In genomic region chr12:27723212-27723611, GRCh38 we compare ENCODE assay signal across 16 cellular contexts. TPM values are rescaled to one million over a fixed set of nuclear protein-coding genes. Genes with fewer than 3 reads are reported as not detected.
A peak's percentile ranks its signal among the peaks of the same experiment; 100 is the strongest.
DNase-seq lines count a peak whose midpoint lies in the region; ATAC-seq and TF ChIP-seq lines count a peak whose summit lies in the region.
"Had no signal": no experiment of that assay in that cellular context is flagged by ENCODE, and none has a peak within 500 bp of the region (broad histone marks: within the 10 kb centered on the region; RNA-seq: fewer than 3 reads in every experiment).

No MANE protein-coding gene starts in this region.

- no peaks in the 10 kb centered on the region for H3F3A ChIP-seq in MM.1S (ENCODE audit: insufficient read depth, low read length)

- H3K4me3 ChIP-seq in osteoblast (ENCODE audit: insufficient read depth, low read length) (no peak overlapping the region), MM.1S (ENCODE audit: low read length) (no peak overlapping the region)
- H3K4me3 ChIP-seq: GM12878, HAP-1 had no signal

- H3K4me2 ChIP-seq in osteoblast (ENCODE audit: insufficient read depth, low read length), result no peak overlapping the region
- no peak overlapping the region for H3K4me2 ChIP-seq in MM.1S (ENCODE audit: low read depth, low read length)

- POLR2A ChIA-PET in activated naive CD8-positive, alpha-beta T cell treated with anti-CD3 and anti-CD28 coated beads, Interleukin-2, amount 10 ng/mL, durations not matched to agents 7 days and 5 days (lab: Charles Lee), result no interaction called here

- no peaks in the 10 kb centered on the region for H3K9me3 Mint-ChIP-seq in activated naive CD8-positive, alpha-beta T cell treated with anti-CD3 and anti-CD28 coated beads, Interleukin-2, amount 10 ng/mL, durations not matched to agents 7 days and 5 days
- H3K9me3 Mint-ChIP-seq in activated naive CD8-positive, alpha-beta T cell treated with anti-CD3 and anti-CD28 coated beads, Interleukin-2, amount 50 U/mL, for 24 hours, result no peaks in the 10 kb centered on the region
- H3K9me3 Mint-ChIP-seq: CD4-positive, alpha-beta memory T cell had no signal

- DNase-seq in activated naive CD8-positive, alpha-beta T cell treated with anti-CD3 and anti-CD28 coated beads, Interleukin-2, amount 10 ng/mL, durations not matched to agents 7 days and 5 days, result no peak
- DNase-seq in activated naive CD8-positive, alpha-beta T cell treated with anti-CD3 and anti-CD28 coated beads, Interleukin-2, amount 50 U/mL, for 24 hours, result no peak
- DNase-seq in MV-4-11 (lab: John Stamatoyannopoulos, UW), result peak; percentile 10
- peak; percentile 56 for DNase-seq in osteoblast (ENCODE audit: insufficient read length, low spot score, missing footprints)
- DNase-seq in MM.1S, result no peak
- DNase-seq in hepatic stellate cell (ENCODE audit: low spot score), result no peak
- DNase-seq: BE2C; CD4-positive, alpha-beta memory T cell; DMS79 had no signal

- H3K27ac Mint-ChIP-seq in activated naive CD8-positive, alpha-beta T cell treated with anti-CD3 and anti-CD28 coated beads, Interleukin-2, amount 10 ng/mL, durations not matched to agents 7 days and 5 days, result peak overlapping the region; percentile 6
- no peak overlapping the region for H3K27ac Mint-ChIP-seq in activated naive CD8-positive, alpha-beta T cell treated with anti-CD3 and anti-CD28 coated beads, Interleukin-2, amount 50 U/mL, for 24 hours

- H2AFZ ChIP-seq in osteoblast (ENCODE audit: low read length) (no peak overlapping the region), MM.1S (ENCODE audit: low read length) (no peak overlapping the region)

- H3K27ac ChIP-seq in osteoblast (ENCODE audit: low read depth, low read length), result no peak overlapping the region
- H3K27ac ChIP-seq in MM.1S (ENCODE audit: low read length), result no peak overlapping the region
- H3K27ac ChIP-seq: C4-2B had no signal

- no peak for ATAC-seq in activated naive CD8-positive, alpha-beta T cell treated with anti-CD3 and anti-CD28 coated beads, Interleukin-2, amount 10 ng/mL, durations not matched to agents 7 days and 5 days (ENCODE audit: low read depth)
- no peak for ATAC-seq in activated naive CD8-positive, alpha-beta T cell treated with anti-CD3 and anti-CD28 coated beads, Interleukin-2, amount 50 U/mL, for 24 hours
- ATAC-seq in GM19452 (IDR thresholded peaks at IDR 0.05; ENCODE audit: unreplicated experiment), result no peak
- ATAC-seq: GM12878 had no signal

- TF ChIP-seq CTCF in osteoblast (IDR thresholded peaks at IDR 0.05; ENCODE audit: extremely low read depth, low read depth, low read length), result no peak
- no peak for TF ChIP-seq CTCF in MM.1S (IDR thresholded peaks at IDR 0.05; ENCODE audit: low read length)

- peaks cover 12% of the 10 kb centered on the region for H3K36me3 Mint-ChIP-seq in activated naive CD8-positive, alpha-beta T cell treated with anti-CD3 and anti-CD28 coated beads, Interleukin-2, amount 10 ng/mL, durations not matched to agents 7 days and 5 days
- H3K36me3 Mint-ChIP-seq in activated naive CD8-positive, alpha-beta T cell treated with anti-CD3 and anti-CD28 coated beads, Interleukin-2, amount 50 U/mL, for 24 hours (ENCODE audit: low read depth), result peaks cover 28% of the 10 kb centered on the region

- no peaks in the 10 kb centered on the region for H3K9me2 ChIP-seq in MM.1S (replicated peaks; ENCODE audit: insufficient read depth, low read length)

- H3K27me3 ChIP-seq in osteoblast (ENCODE audit: insufficient read depth, low read length), result no peaks in the 10 kb centered on the region
- no peaks in the 10 kb centered on the region for H3K27me3 ChIP-seq in MM.1S (replicated peaks; ENCODE audit: insufficient read depth, low read length)
- H3K27me3 ChIP-seq: BE2C had no signal

- no peaks in the 10 kb centered on the region for H4K20me1 ChIP-seq in osteoblast (ENCODE audit: insufficient read depth, low read length)
- H4K20me1 ChIP-seq in MM.1S (ENCODE audit: insufficient read depth, low read length), result peaks cover 5% of the 10 kb centered on the region; the same call in 1 of the 2 replicates

- H3K9ac ChIP-seq in MM.1S (ENCODE audit: low read length), result no peak overlapping the region

- H3K4me3 Mint-ChIP-seq in activated naive CD8-positive, alpha-beta T cell treated with anti-CD3 and anti-CD28 coated beads, Interleukin-2, amount 10 ng/mL, durations not matched to agents 7 days and 5 days, result no peak overlapping the region
- no peak overlapping the region for H3K4me3 Mint-ChIP-seq in activated naive CD8-positive, alpha-beta T cell treated with anti-CD3 and anti-CD28 coated beads, Interleukin-2, amount 50 U/mL, for 24 hours
- H3K4me3 Mint-ChIP-seq: CD4-positive, alpha-beta memory T cell had no signal

- no peaks in the 10 kb centered on the region for H3K27me3 Mint-ChIP-seq in activated naive CD8-positive, alpha-beta T cell treated with anti-CD3 and anti-CD28 coated beads, Interleukin-2, amount 10 ng/mL, durations not matched to agents 7 days and 5 days
- no peaks in the 10 kb centered on the region for H3K27me3 Mint-ChIP-seq in activated naive CD8-positive, alpha-beta T cell treated with anti-CD3 and anti-CD28 coated beads, Interleukin-2, amount 50 U/mL, for 24 hours
- H3K27me3 Mint-ChIP-seq: CD4-positive, alpha-beta memory T cell had no signal

- H3K4me1 ChIP-seq in osteoblast (ENCODE audit: insufficient read depth, low read length), result no peaks in the 10 kb centered on the region
- no peaks in the 10 kb centered on the region for H3K4me1 ChIP-seq in MM.1S (ENCODE audit: low read length)
- H3K4me1 ChIP-seq: BE2C, HAP-1 had no signal

- H3K9me3 ChIP-seq in osteoblast (ENCODE audit: low read depth, low read length), result no peaks in the 10 kb centered on the region
- no peaks in the 10 kb centered on the region for H3K9me3 ChIP-seq in MM.1S (replicated peaks; ENCODE audit: insufficient read depth, low read length)
- H3K9me3 ChIP-seq: BE2C, HAP-1 had no signal

- H3K4me1 Mint-ChIP-seq in activated naive CD8-positive, alpha-beta T cell treated with anti-CD3 and anti-CD28 coated beads, Interleukin-2, amount 10 ng/mL, durations not matched to agents 7 days and 5 days, result peaks cover 12% of the 10 kb centered on the region
- H3K4me1 Mint-ChIP-seq in activated naive CD8-positive, alpha-beta T cell treated with anti-CD3 and anti-CD28 coated beads, Interleukin-2, amount 50 U/mL, for 24 hours, result peaks cover 5% of the 10 kb centered on the region

- H3K36me3 ChIP-seq in osteoblast (ENCODE audit: insufficient read depth, low read length), result peaks cover 31% of the 10 kb centered on the region
- peaks cover 6% of the 10 kb centered on the region; the same call in 1 of the 2 replicates for H3K36me3 ChIP-seq in MM.1S (replicated peaks; ENCODE audit: insufficient read depth, low read length)

- peaks cover 7% of the 10 kb centered on the region for H3K79me2 ChIP-seq in osteoblast (ENCODE audit: insufficient read depth, low read length)
- H3K79me2 ChIP-seq in MM.1S (ENCODE audit: low read length), result peaks cover 15% of the 10 kb centered on the region; the same call in 1 of the 2 replicates

RNA-seq across cellular contexts. Expression of gene MRPS35, which starts 12.6 kb away (rescaled TPM):
- 10 to 100 TPM; 31.5 to 31.9 TPM for total RNA-seq in activated naive CD8-positive, alpha-beta T cell treated with anti-CD3 and anti-CD28 coated beads, Interleukin-2, amount 10 ng/mL, durations not matched to agents 7 days and 5 days
- total RNA-seq in osteoblast, result 51.9 and 53.9 TPM in 2 replicates

RNA-seq across cellular contexts. Expression of gene REP15, which starts 27.0 kb away (rescaled TPM):
- total RNA-seq in activated naive CD8-positive, alpha-beta T cell treated with anti-CD3 and anti-CD28 coated beads, Interleukin-2, amount 10 ng/mL, durations not matched to agents 7 days and 5 days, result under 1 TPM in 1 of 2 experiments, not detected in 1; 0.28 TPM
- 3.5 and 4.0 TPM in 2 replicates for total RNA-seq in osteoblast
- total RNA-seq: CD4-positive, alpha-beta memory T cell; GM12878 had no signal

RNA-seq across cellular contexts. Expression of gene KLHL42, which starts 56.8 kb away (rescaled TPM):
- 10 to 100 TPM; 16.8 to 17.7 TPM for total RNA-seq in activated naive CD8-positive, alpha-beta T cell treated with anti-CD3 and anti-CD28 coated beads, Interleukin-2, amount 10 ng/mL, durations not matched to agents 7 days and 5 days
- 38.9 and 42.0 TPM in 2 replicates for total RNA-seq in osteoblast

RNA-seq across cellular contexts. Expression of gene MANSC4, which starts 56.8 kb away (rescaled TPM):
- total RNA-seq in activated naive CD8-positive, alpha-beta T cell treated with anti-CD3 and anti-CD28 coated beads, Interleukin-2, amount 10 ng/mL, durations not matched to agents 7 days and 5 days, result not detected
- total RNA-seq in osteoblast, result not detected in 2 replicates
- total RNA-seq: CD4-positive, alpha-beta memory T cell; G401; H1; HT1080 had no signal

Comparison
In these comparisons a context has a peak if more than half of its experiments do, and no peak if none do; other contexts are left out.
1. DNase-seq: peak in MV-4-11 (single experiment) and osteoblast (single experiment); none in activated naive CD8-positive, alpha-beta T cell treated with anti-CD3 and anti-CD28 coated beads, Interleukin-2, amount 10 ng/mL, durations not matched to agents 7 days and 5 days (single experiment), activated naive CD8-positive, alpha-beta T cell treated with anti-CD3 and anti-CD28 coated beads, Interleukin-2, amount 50 U/mL, for 24 hours (single experiment), MM.1S (single experiment) and hepatic stellate cell (single experiment).